ENCODE assay signal across 19 cellular contexts in genomic region chr7:134901389-134902020, GRCh38.
DNase-seq lines count a peak whose midpoint lies in the region; FAIRE-seq and TF ChIP-seq lines count a peak whose summit lies in the region.
"Had no signal": no experiment of that assay in that cellular context is flagged by ENCODE, and none has a peak within 500 bp of the region (broad histone marks: within the 10 kb centered on the region; RNA-seq: fewer than 3 reads in every experiment).

No MANE protein-coding gene starts in this region.

- peaks cover 11% of the 10 kb centered on the region for H3F3A ChIP-seq in MM.1S (ENCODE audit: insufficient read depth, low read length)

- H4K20me1 ChIP-seq in hepatocyte (ENCODE audit: insufficient read depth, poor library complexity, severe bottlenecking) (no peaks in the 10 kb centered on the region), MM.1S (ENCODE audit: insufficient read depth, low read length) (no peaks in the 10 kb centered on the region)

- no peak overlapping the region for H3K9ac ChIP-seq in MM.1S (ENCODE audit: low read length)
- H3K9ac ChIP-seq: neural progenitor cell had no signal

- no peak overlapping the region for H3K27ac Mint-ChIP-seq in CD14-positive monocyte
- H3K27ac Mint-ChIP-seq: activated naive CD4-positive, alpha-beta T cell treated with anti-CD3 and anti-CD28 coated beads, Interleukin-2, amount 50 U/mL, for 72 hours; neural progenitor cell had no signal

- H3K4me2 ChIP-seq in hepatocyte (peak overlapping the region; percentile 63), MM.1S (ENCODE audit: low read depth, low read length) (no peak overlapping the region)
- H3K4me2 ChIP-seq: neural progenitor cell had no signal

- H3K27me3 Mint-ChIP-seq in CD14-positive monocyte (ENCODE audit: low read depth in 3 of 3), result peaks cover 0 to 2% (median 0%) of the 10 kb centered on the region in 3 donors

- peaks cover 3% of the 10 kb centered on the region for H3K4me1 Mint-ChIP-seq in CD14-positive monocyte

- peaks cover 0 to 18% of the 10 kb centered on the region in 2 donors for H3K4me1 ChIP-seq in adrenal gland (replicated peaks in 1 of 2)
- peaks cover 42% of the 10 kb centered on the region for H3K4me1 ChIP-seq in hepatocyte (ENCODE audit: insufficient read depth)
- peaks cover 13% of the 10 kb centered on the region for H3K4me1 ChIP-seq in MM.1S (ENCODE audit: low read length)
- H3K4me1 ChIP-seq: HAP-1 had no signal

- intact Hi-C loops in adrenal gland (cut with DNase I), result no loop called here
- intact Hi-C loops in CD14-positive monocyte (cut with micrococcal nuclease), result no loop called here

- no peaks in the 10 kb centered on the region for H3K9me2 ChIP-seq in hepatocyte (replicated peaks; ENCODE audit: insufficient read depth)
- no peaks in the 10 kb centered on the region for H3K9me2 ChIP-seq in MM.1S (replicated peaks; ENCODE audit: insufficient read depth, low read length)

- H3K36me3 Mint-ChIP-seq in CD14-positive monocyte, result no peaks in the 10 kb centered on the region

- FAIRE-seq in GM19239 (lab: Jason Lieb, UNC), result peak; percentile 28
- FAIRE-seq: islet of Langerhans had no signal

- 69 to 80% (median 77%) methylated on average over 4 of the region's 4 CpGs for WGBS in adrenal gland, 4 donors
- 60% methylated on average over 4 of the region's 4 CpGs for WGBS in hepatocyte (ENCODE audit: low lambda C conversion rate, missing lambda C conversion rate)

- H3K27ac ChIP-seq in adrenal gland (peak overlapping the region in 3 of 5 donors; percentile 11 to 39 (median 33)), hepatocyte (peak overlapping the region; percentile 94), MM.1S (ENCODE audit: low read length) (no peak overlapping the region)
- H3K27ac ChIP-seq: neural progenitor cell, SK-N-MC had no signal

- H3K9me3 Mint-ChIP-seq in CD14-positive monocyte, result peaks cover 2 to 15% (median 6%) of the 10 kb centered on the region in 7 donors

- TF ChIP-seq CTCF in adrenal gland (IDR thresholded peaks at IDR 0.05) (no peak), hepatocyte (IDR thresholded peaks at IDR 0.05; ENCODE audit: poor library complexity) (no peak), CD14-positive monocyte (IDR thresholded peaks at IDR 0.05) (no peak), MM.1S (IDR thresholded peaks at IDR 0.05; ENCODE audit: low read length) (no peak), GM10266 (IDR thresholded peaks at IDR 0.05; ENCODE audit: control insufficient read depth, insufficient read depth, low read depth, missing control alignments) (no peak)

- H3K9me3 ChIP-seq in adrenal gland (replicated peaks in 1 of 3) (peaks cover 0 to 5% (median 0%) of the 10 kb centered on the region in 3 donors), hepatocyte (ENCODE audit: low read depth) (no peaks in the 10 kb centered on the region), MM.1S (replicated peaks; ENCODE audit: insufficient read depth, low read length) (no peaks in the 10 kb centered on the region)

- H3K4me3 Mint-ChIP-seq in CD14-positive monocyte, result no peak overlapping the region
- H3K4me3 Mint-ChIP-seq: neural progenitor cell had no signal

- H3K4me3 ChIP-seq in adrenal gland (no peak overlapping the region), hepatocyte (no peak overlapping the region), MM.1S (ENCODE audit: low read length) (no peak overlapping the region)
- H3K4me3 ChIP-seq: HAP-1, neural progenitor cell, SK-N-MC had no signal

- TF ChIP-seq POLR2A in adrenal gland (IDR thresholded peaks at IDR 0.05), result no peak

- peaks cover 91% of the 10 kb centered on the region for H3K79me2 ChIP-seq in hepatocyte
- H3K79me2 ChIP-seq in MM.1S (ENCODE audit: low read length), result no peaks in the 10 kb centered on the region

- H3K36me3 ChIP-seq in adrenal gland (replicated peaks in 1 of 2), result no peaks in the 10 kb centered on the region
- no peaks in the 10 kb centered on the region for H3K36me3 ChIP-seq in hepatocyte (replicated peaks; ENCODE audit: insufficient read depth, low read depth)
- no peaks in the 10 kb centered on the region for H3K36me3 ChIP-seq in MM.1S (replicated peaks; ENCODE audit: insufficient read depth, low read length)
- H3K36me3 ChIP-seq: HAP-1, neural progenitor cell had no signal

- H3K27me3 ChIP-seq in adrenal gland (no peaks in the 10 kb centered on the region), hepatocyte (no peaks in the 10 kb centered on the region), MM.1S (replicated peaks; ENCODE audit: insufficient read depth, low read length) (peaks cover 26% of the 10 kb centered on the region)
- H3K27me3 ChIP-seq: neural progenitor cell had no signal

- DNase-seq in GM19239 (ENCODE audit: insufficient read length, low spot score), result no peak
- peak in 1 of 7 donors; percentile 32 for DNase-seq in adrenal gland
- peak; percentile 56 for DNase-seq in hepatocyte (ENCODE audit: low spot score)
- peak; percentile 62 for DNase-seq in pons (ENCODE audit: low spot score)
- no peak for DNase-seq in cortex of kidney (lab: John Stamatoyannopoulos, UW)
- DNase-seq in CD14-positive monocyte (ENCODE audit: low spot score), result no peak
- no peak for DNase-seq in MM.1S
- DNase-seq in GM10266 (ENCODE audit: extremely low spot score), result no peak
- DNase-seq: activated CD4-positive, CD25-positive, alpha-beta regulatory T cell treated with anti-CD3 and anti-CD28 coated beads, Interleukin-2, amount 50 U/mL, for 72 hours; activated CD8-positive, alpha-beta memory T cell treated with anti-CD3 and anti-CD28 coated beads for 24 hours; KG1; NCI-H1092 treated with DMSO at 0.1 percent for 48 hours; stimulated activated naive CD4-positive, alpha-beta T cell; T-helper 9 cell had no signal

- H2AFZ ChIP-seq in hepatocyte, result no peak overlapping the region
- no peak overlapping the region for H2AFZ ChIP-seq in MM.1S (ENCODE audit: low read length)
- H2AFZ ChIP-seq: neural progenitor cell had no signal

Comparison
In these comparisons a context has a peak if more than half of its experiments do, and no peak if none do; other contexts are left out.
1. DNase-seq: peak in hepatocyte (single experiment) and pons (single experiment); none in GM19239 (single experiment), cortex of kidney (single experiment), CD14-positive monocyte (single experiment), MM.1S (single experiment) and GM10266 (single experiment).